21 cellular contexts compared by ENCODE assay signal in the genomic region with DNA sequence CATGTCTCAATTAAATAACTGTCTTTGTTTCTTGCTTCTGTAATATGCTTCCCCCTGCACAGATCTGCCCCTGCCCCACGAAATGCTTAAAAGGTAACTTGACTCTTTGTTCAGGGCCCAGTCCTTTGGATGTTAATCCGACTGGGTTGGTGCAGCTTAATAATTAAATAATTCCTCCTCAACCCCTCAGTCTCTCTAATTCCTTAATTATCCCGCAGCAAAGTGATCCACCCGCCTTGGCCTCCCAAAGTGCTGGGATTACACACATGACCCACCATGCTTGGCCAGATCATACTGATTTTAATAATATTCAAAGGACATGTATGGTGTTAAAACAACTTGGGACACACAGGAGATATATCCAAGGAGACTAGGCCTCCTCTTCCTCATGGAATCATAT. TPM values are rescaled to one million over a fixed set of nuclear protein-coding genes. Genes with fewer than 3 reads are reported as not detected.
DNase-seq lines count a peak whose midpoint lies in the region; ATAC-seq and TF ChIP-seq lines count a peak whose summit lies in the region.
"Had no signal": no experiment of that assay in that cellular context is flagged by ENCODE, and none has a peak within 500 bp of the region (broad histone marks: within the 10 kb centered on the region; RNA-seq: fewer than 3 reads in every experiment).

No MANE protein-coding gene starts in this region.

- H3K27ac ChIP-seq in cingulate gyrus (ENCODE audit: low read depth, low read length) (peak overlapping the region; percentile 8), mucosa of rectum (ENCODE audit: low read depth in 2 of 2, low read length in 2 of 2) (peak overlapping the region; percentile 17 to 22), uterus (peak overlapping the region; percentile 2 to 27)
- H3K27ac ChIP-seq: PC-9, RWPE1 had no signal

- H3K27me3 ChIP-seq in mucosa of rectum (ENCODE audit: control insufficient read depth in 2 of 2, insufficient read depth in 2 of 2, low read length in 2 of 2) (no peaks in the 10 kb centered on the region), uterus (no peaks in the 10 kb centered on the region)

- no peak for ATAC-seq in GM18867 (IDR thresholded peaks at IDR 0.05; ENCODE audit: unreplicated experiment)
- ATAC-seq in omental fat pad (ENCODE audit: low FRiP score), result no peak
- no peak for ATAC-seq in HG03175 (IDR thresholded peaks at IDR 0.05; ENCODE audit: unreplicated experiment)
- ATAC-seq: SK-N-SH treated with all-trans-retinoic acid at 6 μM for 48 hours had no signal

- H3K4me3 ChIP-seq in mucosa of rectum (ENCODE audit: low read length in 2 of 2) (no peak overlapping the region), uterus (no peak overlapping the region)
- H3K4me3 ChIP-seq: PC-9 had no signal

- H3K36me3 ChIP-seq in mucosa of rectum (ENCODE audit: control insufficient read depth in 2 of 2, insufficient read depth in 2 of 2, low read length in 2 of 2), result no peaks in the 10 kb centered on the region
- H3K36me3 ChIP-seq in uterus, result no peaks in the 10 kb centered on the region

- no peak for TF ChIP-seq POLR2A in uterus (IDR thresholded peaks at IDR 0.05)

- peaks cover 0 to 2% of the 10 kb centered on the region in 2 donors for H3K4me1 ChIP-seq in mucosa of rectum (ENCODE audit: control insufficient read depth in 2 of 2, insufficient read depth in 2 of 2, low read length in 2 of 2)
- H3K4me1 ChIP-seq in uterus, result no peaks in the 10 kb centered on the region

- H3K9me3 ChIP-seq in mucosa of rectum (ENCODE audit: control insufficient read depth in 2 of 2, low read length in 2 of 2), result no peaks in the 10 kb centered on the region
- H3K9me3 ChIP-seq in uterus, result no peaks in the 10 kb centered on the region

- no peak overlapping the region for H3K9ac ChIP-seq in mucosa of rectum (ENCODE audit: low read depth in 1 of 2, low read length in 2 of 2)

- intact Hi-C loops in uterus (cut with DNase I; ENCODE audit: low total_unique reads), result no loop called here

- TF ChIP-seq CTCF in uterus (IDR thresholded peaks at IDR 0.05), result no peak
- TF ChIP-seq CTCF in omental fat pad (IDR thresholded peaks at IDR 0.05), result no peak

- DNase-seq in NCI-H82 (lab: John Stamatoyannopoulos, UW), result peak; percentile 94
- DNase-seq in uterus, result no peak
- no peak for DNase-seq in omental fat pad (ENCODE audit: low spot score)
- DNase-seq: ACHN, C1 segment of cervical spinal cord, DND-41, GOT3, KBM-7, NCI-H1105, NCI-H1694, NCI-H2081 treated with DMSO at 0.1 percent for 48 hours, NCI-H446 treated with DMSO at 0.1 percent for 48 hours, NCI-H774, PC-9, SIG-M5 had no signal

RNA-seq across cellular contexts. Expression of gene ANAPC7, which starts 18.2 kb away (rescaled TPM):
- total RNA-seq in uterus (10 to 100 TPM; 40.0 to 68.1 (median 63.5) TPM), omental fat pad (10 to 100 TPM; 34.6 to 54.8 (median 48.9) TPM)

RNA-seq across cellular contexts. Expression of gene ARPC3, which starts 28.4 kb away (rescaled TPM):
- 100 to 1,000 TPM; 106 to 132 (median 118) TPM for total RNA-seq in uterus
- 100 to 1,000 TPM; 389 to 434 (median 424) TPM for total RNA-seq in omental fat pad

RNA-seq across cellular contexts. Expression of gene GPN3, which starts 46.4 kb away (rescaled TPM):
- total RNA-seq in uterus (10 to 100 TPM in 3 of 4 donors, 1 to 10 TPM in 1; 3.3 to 41.2 (median 16.4) TPM), omental fat pad (10 to 100 TPM; 14.7 to 25.3 (median 21.2) TPM)

RNA-seq across cellular contexts. Expression of gene FAM216A, which starts 46.9 kb away (rescaled TPM):
- total RNA-seq in uterus, result 10 to 100 TPM in 2 of 4 donors, 1 to 10 TPM in 2; 3.5 to 29.7 (median 11.2) TPM
- 1 to 10 TPM; 5.0 to 8.0 (median 6.3) TPM for total RNA-seq in omental fat pad
